ENCODE assay signal across 1 cellular context in the genomic region with DNA sequence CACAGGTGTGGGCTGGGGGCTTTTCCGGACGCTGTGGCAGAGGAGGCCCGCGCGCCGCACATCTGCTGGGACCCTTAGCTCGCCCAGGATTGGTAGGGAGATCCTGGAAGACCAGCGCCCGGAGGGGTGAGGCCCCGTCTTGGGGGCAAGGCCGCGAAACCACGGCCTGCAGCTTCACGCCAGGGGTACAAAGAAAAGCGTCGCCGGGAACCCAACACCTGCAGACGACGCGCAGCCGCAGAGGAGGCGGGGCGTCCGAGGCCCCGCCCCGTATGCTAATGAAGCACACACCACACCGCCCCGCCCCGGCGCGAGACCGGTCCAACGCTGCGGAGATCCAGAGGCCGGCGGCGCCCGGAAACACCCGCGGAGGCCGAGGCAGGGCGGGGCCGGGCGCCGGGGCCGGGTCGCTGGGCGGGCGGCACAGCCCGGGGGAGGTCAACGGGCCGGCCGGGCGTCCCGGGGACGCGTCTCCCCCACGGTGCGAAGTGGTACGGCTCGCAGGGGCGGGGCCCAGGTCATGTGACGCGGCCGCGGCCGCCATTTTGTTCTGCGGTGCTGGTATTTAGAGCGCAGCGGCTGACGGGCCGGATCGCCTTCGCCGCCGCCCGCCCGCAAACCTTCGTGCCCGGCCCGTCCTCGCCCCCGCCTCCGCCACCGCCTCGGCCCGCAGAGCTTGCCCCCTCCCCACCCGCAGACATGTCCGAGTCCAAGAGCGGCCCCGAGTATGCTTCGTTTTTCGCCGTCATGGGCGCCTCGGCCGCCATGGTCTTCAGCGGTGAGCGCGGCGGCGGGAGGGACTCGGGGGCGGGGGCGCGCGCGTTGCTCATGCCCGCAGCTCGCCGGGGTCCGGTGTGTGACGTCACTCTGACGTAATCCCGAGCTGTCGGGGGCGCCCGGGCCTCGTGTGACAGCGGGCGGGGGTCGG.
TF ChIP-seq lines count a peak whose summit lies in the region.

Gene ATP6V0C (plus strand): TSS at position 548 of the 928 bp plus-strand sequence. CDS start 152 bp downstream, at position 700.

TF ChIP-seq in GM12878, 131 proteins besides CTCF, POLR2A, EP300 and RAD21 (continued from another document and continues in another):
- peak; percentile 28 for TF ChIP-seq E4F1 (IDR thresholded peaks at IDR 0.05; ENCODE audit: borderline replicate concordance, partially characterized antibody)
- TF ChIP-seq, protein P1, sequence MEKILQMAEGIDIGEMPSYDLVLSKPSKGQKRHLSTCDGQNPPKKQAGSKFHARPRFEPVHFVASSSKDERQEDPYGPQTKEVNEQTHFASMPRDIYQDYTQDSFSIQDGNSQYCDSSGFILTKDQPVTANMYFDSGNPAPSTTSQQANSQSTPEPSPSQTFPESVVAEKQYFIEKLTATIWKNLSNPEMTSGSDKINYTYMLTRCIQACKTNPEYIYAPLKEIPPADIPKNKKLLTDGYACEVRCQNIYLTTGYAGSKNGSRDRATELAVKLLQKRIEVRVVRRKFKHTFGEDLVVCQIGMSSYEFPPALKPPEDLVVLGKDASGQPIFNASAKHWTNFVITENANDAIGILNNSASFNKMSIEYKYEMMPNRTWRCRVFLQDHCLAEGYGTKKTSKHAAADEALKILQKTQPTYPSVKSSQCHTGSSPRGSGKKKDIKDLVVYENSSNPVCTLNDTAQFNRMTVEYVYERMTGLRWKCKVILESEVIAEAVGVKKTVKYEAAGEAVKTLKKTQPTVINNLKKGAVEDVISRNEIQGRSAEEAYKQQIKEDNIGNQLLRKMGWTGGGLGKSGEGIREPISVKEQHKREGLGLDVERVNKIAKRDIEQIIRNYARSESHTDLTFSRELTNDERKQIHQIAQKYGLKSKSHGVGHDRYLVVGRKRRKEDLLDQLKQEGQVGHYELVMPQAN (conservative IDR thresholded peaks at IDR 0.05): peak; percentile 64; the same call in 1 of the 2 replicates
- no peak for TF ChIP-seq BMI1 (IDR thresholded peaks at IDR 0.05; ENCODE audit: borderline replicate concordance)
- TF ChIP-seq KDM1A (IDR thresholded peaks at IDR 0.05; ENCODE audit: borderline replicate concordance): no peak
- TF ChIP-seq GATAD2B (conservative IDR thresholded peaks at IDR 0.05; ENCODE audit: low read depth): 0 out of 2 replicates have a peak, but pooled peaks have one; percentile 68
- 0 out of 2 replicates have a peak, but pooled peaks have one; percentile 13 for TF ChIP-seq CHD2 (IDR thresholded peaks at IDR 0.05; ENCODE audit: borderline replicate concordance, low read depth, low read length)
- peak; percentile 62 for TF ChIP-seq RELA (IDR thresholded peaks at IDR 0.05; ENCODE audit: borderline replicate concordance, partially characterized antibody)
- TF ChIP-seq, protein P2, sequence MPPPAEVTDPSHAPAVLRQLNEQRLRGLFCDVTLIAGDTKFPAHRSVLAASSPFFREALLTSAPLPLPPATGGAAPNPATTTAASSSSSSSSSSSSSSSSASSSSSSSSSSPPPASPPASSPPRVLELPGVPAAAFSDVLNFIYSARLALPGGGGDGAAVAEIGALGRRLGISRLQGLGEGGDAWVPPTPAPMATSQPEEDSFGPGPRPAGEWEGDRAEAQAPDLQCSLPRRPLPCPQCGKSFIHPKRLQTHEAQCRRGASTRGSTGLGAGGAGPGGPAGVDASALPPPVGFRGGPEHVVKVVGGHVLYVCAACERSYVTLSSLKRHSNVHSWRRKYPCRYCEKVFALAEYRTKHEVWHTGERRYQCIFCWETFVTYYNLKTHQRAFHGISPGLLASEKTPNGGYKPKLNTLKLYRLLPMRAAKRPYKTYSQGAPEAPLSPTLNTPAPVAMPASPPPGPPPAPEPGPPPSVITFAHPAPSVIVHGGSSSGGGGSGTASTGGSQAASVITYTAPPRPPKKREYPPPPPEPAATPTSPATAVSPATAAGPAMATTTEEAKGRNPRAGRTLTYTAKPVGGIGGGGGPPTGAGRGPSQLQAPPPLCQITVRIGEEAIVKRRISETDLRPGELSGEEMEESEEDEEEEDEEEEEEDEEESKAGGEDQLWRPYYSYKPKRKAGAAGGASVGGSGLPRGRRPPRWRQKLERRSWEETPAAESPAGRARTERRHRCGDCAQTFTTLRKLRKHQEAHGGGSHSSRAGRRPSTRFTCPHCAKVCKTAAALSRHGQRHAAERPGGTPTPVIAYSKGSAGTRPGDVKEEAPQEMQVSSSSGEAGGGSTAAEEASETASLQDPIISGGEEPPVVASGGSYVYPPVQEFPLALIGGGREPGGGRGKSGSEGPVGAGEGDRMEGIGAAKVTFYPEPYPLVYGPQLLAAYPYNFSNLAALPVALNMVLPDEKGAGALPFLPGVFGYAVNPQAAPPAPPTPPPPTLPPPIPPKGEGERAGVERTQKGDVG (CRISPR knock-in tag; IDR thresholded peaks at IDR 0.05): no peak
- peak; percentile 19; the same call in 1 of the 2 replicates for TF ChIP-seq TBL1XR1 (IDR thresholded peaks at IDR 0.05; ENCODE audit: low read depth, low read length)
- TF ChIP-seq CUX1 (IDR thresholded peaks at IDR 0.05; ENCODE audit: insufficient replicate concordance, low read depth, low read length): no peak
- no peak for TF ChIP-seq CEBPZ (IDR thresholded peaks at IDR 0.05; ENCODE audit: low read depth, low read length)
- TF ChIP-seq SMC3 (IDR thresholded peaks at IDR 0.05; ENCODE audit: borderline replicate concordance, low read length): no peak
- TF ChIP-seq NFYA (IDR thresholded peaks at IDR 0.05; ENCODE audit: borderline replicate concordance, low read depth, low read length): no peak
- 0 out of 3 replicates have a peak, but pooled peaks of 1 of the 2 experiments have one; percentile 10 for TF ChIP-seq EGR1 (IDR thresholded peaks at IDR 0.05; ENCODE audit: borderline replicate concordance in 1 of 2, low read depth in 2 of 2, low read length in 2 of 2)
- no peak for TF ChIP-seq RCOR1 (conservative IDR thresholded peaks at IDR 0.05; ENCODE audit: low read depth, low read length)
- TF ChIP-seq FOS (IDR thresholded peaks at IDR 0.05; ENCODE audit: borderline replicate concordance, extremely low read depth, insufficient read length): no peak
- TF ChIP-seq TARDBP (IDR thresholded peaks at IDR 0.05; ENCODE audit: borderline replicate concordance): no peak
- TF ChIP-seq, protein P3, sequence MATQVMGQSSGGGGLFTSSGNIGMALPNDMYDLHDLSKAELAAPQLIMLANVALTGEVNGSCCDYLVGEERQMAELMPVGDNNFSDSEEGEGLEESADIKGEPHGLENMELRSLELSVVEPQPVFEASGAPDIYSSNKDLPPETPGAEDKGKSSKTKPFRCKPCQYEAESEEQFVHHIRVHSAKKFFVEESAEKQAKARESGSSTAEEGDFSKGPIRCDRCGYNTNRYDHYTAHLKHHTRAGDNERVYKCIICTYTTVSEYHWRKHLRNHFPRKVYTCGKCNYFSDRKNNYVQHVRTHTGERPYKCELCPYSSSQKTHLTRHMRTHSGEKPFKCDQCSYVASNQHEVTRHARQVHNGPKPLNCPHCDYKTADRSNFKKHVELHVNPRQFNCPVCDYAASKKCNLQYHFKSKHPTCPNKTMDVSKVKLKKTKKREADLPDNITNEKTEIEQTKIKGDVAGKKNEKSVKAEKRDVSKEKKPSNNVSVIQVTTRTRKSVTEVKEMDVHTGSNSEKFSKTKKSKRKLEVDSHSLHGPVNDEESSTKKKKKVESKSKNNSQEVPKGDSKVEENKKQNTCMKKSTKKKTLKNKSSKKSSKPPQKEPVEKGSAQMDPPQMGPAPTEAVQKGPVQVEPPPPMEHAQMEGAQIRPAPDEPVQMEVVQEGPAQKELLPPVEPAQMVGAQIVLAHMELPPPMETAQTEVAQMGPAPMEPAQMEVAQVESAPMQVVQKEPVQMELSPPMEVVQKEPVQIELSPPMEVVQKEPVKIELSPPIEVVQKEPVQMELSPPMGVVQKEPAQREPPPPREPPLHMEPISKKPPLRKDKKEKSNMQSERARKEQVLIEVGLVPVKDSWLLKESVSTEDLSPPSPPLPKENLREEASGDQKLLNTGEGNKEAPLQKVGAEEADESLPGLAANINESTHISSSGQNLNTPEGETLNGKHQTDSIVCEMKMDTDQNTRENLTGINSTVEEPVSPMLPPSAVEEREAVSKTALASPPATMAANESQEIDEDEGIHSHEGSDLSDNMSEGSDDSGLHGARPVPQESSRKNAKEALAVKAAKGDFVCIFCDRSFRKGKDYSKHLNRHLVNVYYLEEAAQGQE (IDR thresholded peaks at IDR 0.05; ENCODE audit: low read depth, low read length): no peak
- TF ChIP-seq SP1 (IDR thresholded peaks at IDR 0.05; ENCODE audit: low read depth, low read length): peak; percentile 76
- TF ChIP-seq POU2F2 (IDR thresholded peaks at IDR 0.05; ENCODE audit: borderline replicate concordance, low read depth, low read length): peak; percentile 87; the same call in 1 of the 3 replicates
- TF ChIP-seq SIN3A (IDR thresholded peaks at IDR 0.05; ENCODE audit: low read depth, low read length): peak; percentile 49; the same call in 1 of the 2 replicates
- peak; percentile 94 for TF ChIP-seq POLR2AphosphoS5 (IDR thresholded peaks at IDR 0.05; ENCODE audit: low read length)
- TF ChIP-seq, protein P4, sequence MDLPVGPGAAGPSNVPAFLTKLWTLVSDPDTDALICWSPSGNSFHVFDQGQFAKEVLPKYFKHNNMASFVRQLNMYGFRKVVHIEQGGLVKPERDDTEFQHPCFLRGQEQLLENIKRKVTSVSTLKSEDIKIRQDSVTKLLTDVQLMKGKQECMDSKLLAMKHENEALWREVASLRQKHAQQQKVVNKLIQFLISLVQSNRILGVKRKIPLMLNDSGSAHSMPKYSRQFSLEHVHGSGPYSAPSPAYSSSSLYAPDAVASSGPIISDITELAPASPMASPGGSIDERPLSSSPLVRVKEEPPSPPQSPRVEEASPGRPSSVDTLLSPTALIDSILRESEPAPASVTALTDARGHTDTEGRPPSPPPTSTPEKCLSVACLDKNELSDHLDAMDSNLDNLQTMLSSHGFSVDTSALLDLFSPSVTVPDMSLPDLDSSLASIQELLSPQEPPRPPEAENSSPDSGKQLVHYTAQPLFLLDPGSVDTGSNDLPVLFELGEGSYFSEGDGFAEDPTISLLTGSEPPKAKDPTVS (IDR thresholded peaks at IDR 0.05; ENCODE audit: low read depth, low read length): no peak
